Comparison of ENCODE assay signal across 1 cellular context in genomic region chr17:41988418-41988817, GRCh38.
TF ChIP-seq lines count a peak whose summit lies in the region.

No MANE protein-coding gene starts in this region.

TF ChIP-seq in HEK293T, 16 proteins besides CTCF, POLR2A, EP300 and RAD21:
- TF ChIP-seq FOXM1 (IDR thresholded peaks at IDR 0.05; ENCODE audit: borderline replicate concordance) (no peak), LEF1 (IDR thresholded peaks at IDR 0.05; ENCODE audit: borderline replicate concordance) (no peak), NFRKB (IDR thresholded peaks at IDR 0.05) (no peak), SUZ12 (IDR thresholded peaks at IDR 0.05) (no peak), HDGF (IDR thresholded peaks at IDR 0.05; ENCODE audit: borderline replicate concordance) (no peak), PKNOX1 (IDR thresholded peaks at IDR 0.05) (no peak), FOXK2 (IDR thresholded peaks at IDR 0.05) (no peak), ARNT (IDR thresholded peaks at IDR 0.05) (no peak), ELF4 (IDR thresholded peaks at IDR 0.05) (no peak), L3MBTL2 (conservative IDR thresholded peaks at IDR 0.05) (no peak), ZNF384 (IDR thresholded peaks at IDR 0.05) (no peak), CTBP1 (IDR thresholded peaks at IDR 0.05; ENCODE audit: borderline replicate concordance) (no peak), BHLHE40 (IDR thresholded peaks at IDR 0.05; ENCODE audit: borderline replicate concordance) (no peak), SP1 (IDR thresholded peaks at IDR 0.05) (no peak), FOXA1 (IDR thresholded peaks at IDR 0.05) (no peak), TARDBP (IDR thresholded peaks at IDR 0.05) (no peak)
